In genomic region chr2:11133238-11133935, GRCh38 we compare ENCODE assay signal across 8 cellular contexts. TPM values are rescaled to one million over a fixed set of nuclear protein-coding genes. Genes with fewer than 3 reads are reported as not detected.
DNase-seq lines count a peak whose midpoint lies in the region; ATAC-seq and TF ChIP-seq lines count a peak whose summit lies in the region.

No MANE protein-coding gene starts in this region.

- no peak overlapping the region for H3K27ac ChIP-seq in SK-N-MC
- no peak overlapping the region for H3K27ac ChIP-seq in prostate gland

- H3K4me1 ChIP-seq in prostate gland (replicated peaks), result peaks cover 7% of the 10 kb centered on the region

- no peak for TF ChIP-seq POLR2A in prostate gland (IDR thresholded peaks at IDR 0.05)

- DNase-seq in G401 (ENCODE audit: low spot score), result peak; percentile 27
- DNase-seq in SK-N-MC (ENCODE audit: low read depth, low spot score), result no peak
- DNase-seq in foreskin fibroblast, result no peak
- no peak for DNase-seq in prostate gland (ENCODE audit: low spot score)
- DNase-seq in activated effector memory CD4-positive, alpha-beta T cell treated with anti-CD3 and anti-CD28 coated beads, Interleukin-2, amount 50 U/mL, for 16 hours, result no peak
- DNase-seq in left lobe of liver (ENCODE audit: low spot score), result no peak
- DNase-seq in stimulated activated CD4-positive, alpha-beta T cell treated with anti-CD3 and anti-CD28 coated beads, Interleukin-1b, Interleukin-23, amount 100 ng/mL, for 48 hours, result no peak
- DNase-seq in SKM-1 treated with dmso at 0.1 percent for 144 hours (lab: John Stamatoyannopoulos, UW; ENCODE audit: unreplicated experiment), result no peak

- TF ChIP-seq CTCF in foreskin fibroblast (IDR thresholded peaks at IDR 0.05; ENCODE audit: low read depth, low read length) (no peak), prostate gland (IDR thresholded peaks at IDR 0.05) (no peak)

- intact Hi-C loops in prostate gland (cut with DNase I), result loop anchor here (2.0 to 10.0 kb wide), 4 partner anchors 209 to 451 kb away; partner anchors contain the start of gene ROCK2

- H3K4me3 ChIP-seq in SK-N-MC, result peak overlapping the region; percentile 73
- peak overlapping the region; percentile 52 to 65 for H3K4me3 ChIP-seq in foreskin fibroblast (ENCODE audit: low read depth in 1 of 2, low read length in 2 of 2)
- H3K4me3 ChIP-seq in prostate gland, result peak overlapping the region; percentile 34 to 43

- H3K9me3 ChIP-seq in SK-N-MC (ENCODE audit: low read depth, low read length) (no peaks in the 10 kb centered on the region), prostate gland (no peaks in the 10 kb centered on the region)

- H3K27me3 ChIP-seq in prostate gland (replicated peaks; ENCODE audit: insufficient read depth), result no peaks in the 10 kb centered on the region

- H3K36me3 ChIP-seq in SK-N-MC (ENCODE audit: insufficient read depth, low read length) (no peaks in the 10 kb centered on the region), prostate gland (no peaks in the 10 kb centered on the region)

- no peak for ATAC-seq in left lobe of liver

- H3K9ac ChIP-seq in SK-N-MC (ENCODE audit: insufficient read length), result no peak overlapping the region

- in situ Hi-C loops in G401 (cut with HindIII; ENCODE audit: low sequenced_read_pairs), result no loop called here

- 17% methylated on average over 24 of the region's 25 CpGs for WGBS in prostate gland

RNA-seq across cellular contexts. Expression of gene SLC66A3, which starts 21.9 kb away (rescaled TPM):
- 20.2 and 25.2 TPM in 2 replicates for total RNA-seq in G401 (2014; rRNA removed; shearing (Covaris generic))
- 10 to 100 TPM; 50.6 to 77.4 TPM for total RNA-seq in prostate gland
- 8.1 TPM for total RNA-seq in left lobe of liver
